8 cellular contexts compared by ENCODE assay signal in the genomic region with DNA sequence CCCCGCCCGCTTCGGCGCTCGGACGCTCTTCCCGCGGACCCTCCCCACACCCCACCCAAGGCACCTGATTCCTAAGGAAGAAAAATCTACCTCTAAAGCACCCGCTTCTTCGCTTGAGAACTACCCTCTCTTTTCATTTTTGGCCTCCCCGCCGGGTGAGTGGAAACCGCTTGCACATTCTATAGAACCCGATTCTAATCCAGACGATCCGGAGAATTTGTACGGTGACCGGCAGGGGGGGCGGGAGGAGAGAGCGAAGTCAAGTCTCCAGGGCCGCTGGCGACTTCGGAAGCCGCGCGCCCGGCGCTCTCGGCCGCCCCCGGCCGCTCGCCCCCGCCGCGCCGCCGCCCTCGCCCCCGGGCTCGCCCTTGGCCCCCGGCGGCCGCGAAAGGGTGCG. TPM values are rescaled to one million over a fixed set of nuclear protein-coding genes. Genes with fewer than 3 reads are reported as not detected.
DNase-seq lines count a peak whose midpoint lies in the region; ATAC-seq and TF ChIP-seq lines count a peak whose summit lies in the region.

RBM24 (plus strand) TSS at position 262 of the 397 bp plus-strand sequence. CDS start 221 bp downstream, outside the sequence.

- H3K27me3 Mint-ChIP-seq in endothelial cell (ENCODE audit: unreplicated experiment) (peaks cover 10% of the 10 kb centered on the region), memory B cell (peaks cover 20% of the 10 kb centered on the region)

- H3K9me3 Mint-ChIP-seq in endothelial cell (ENCODE audit: unreplicated experiment), result no peaks in the 10 kb centered on the region
- H3K9me3 Mint-ChIP-seq in memory B cell, result no peaks in the 10 kb centered on the region

- H3K4me1 Mint-ChIP-seq in endothelial cell (ENCODE audit: unreplicated experiment) (peaks cover 11% of the 10 kb centered on the region), memory B cell (peaks cover 7% of the 10 kb centered on the region)

- ATAC-seq in memory B cell (ENCODE audit: low read depth) (no peak), HG02973 (IDR thresholded peaks at IDR 0.05; ENCODE audit: unreplicated experiment) (no peak)

- H3K27me3 ChIP-seq in BJ (ENCODE audit: control insufficient read depth, insufficient read depth, low read length), result no peaks in the 10 kb centered on the region

- TF ChIP-seq CTCF in BJ (IDR thresholded peaks at IDR 0.05; ENCODE audit: insufficient read depth, low read depth, low read length), result peak; percentile 59
- TF ChIP-seq CTCF in WI38 (IDR thresholded peaks at IDR 0.05; ENCODE audit: low read depth, low read length), result peak; percentile 29; the same call in 1 of the 2 replicates
- peak; percentile 46 for TF ChIP-seq CTCF in endothelial cell (IDR thresholded peaks at IDR 0.05; ENCODE audit: unreplicated experiment)

- H3K36me3 ChIP-seq in BJ (ENCODE audit: control insufficient read depth, insufficient read depth, low read length), result 0 out of 2 replicates have a peak, but pooled peaks cover 1% of the 10 kb centered on the region

- peak within 1 kb of the TSS; percentile 98 for H3K4me3 Mint-ChIP-seq in endothelial cell (ENCODE audit: unreplicated experiment)
- H3K4me3 Mint-ChIP-seq in memory B cell, result peak within 1 kb of the TSS; percentile 73

- H3K36me3 Mint-ChIP-seq in endothelial cell (ENCODE audit: low read depth, unreplicated experiment) (peaks cover 7% of the 10 kb centered on the region), memory B cell (no peaks in the 10 kb centered on the region)

- H3K4me3 ChIP-seq in BJ (ENCODE audit: low read depth, low read length), result peak within 1 kb of the TSS; percentile 84
- peak within 1 kb of the TSS; percentile 88 for H3K4me3 ChIP-seq in WI38 (ENCODE audit: low read depth, low read length)

- DNase-seq in BJ (ENCODE audit: low read depth) (no peak), HuH-7 (ENCODE audit: low spot score) (peak; percentile 63), endothelial cell (ENCODE audit: low spot score) (peak; percentile 75), memory B cell (ENCODE audit: low spot score in 2 of 2) (no peak), NCI-H187 treated with DMSO at 0.1 percent for 48 hours (lab: John Stamatoyannopoulos, UW) (no peak)
- peak; percentile 64 for DNase-seq in stimulated activated CD8-positive, alpha-beta memory T cell treated with anti-CD3 and anti-CD28 coated beads, Interleukin-4, amount 100 ng/mL, for 48 hours

- POLR2A ChIA-PET in BJ (lab: Charles Lee), result no interaction called here

- H3K27ac Mint-ChIP-seq in endothelial cell (ENCODE audit: unreplicated experiment), result peak within 1 kb of the TSS; percentile 91
- no peak within 1 kb of the TSS for H3K27ac Mint-ChIP-seq in memory B cell

- CTCF ChIA-PET in BJ (lab: Yijun Ruan, JAX), result interaction anchor here (1.2 to 1.5 kb wide), 4 partner anchors 15 to 303 kb away, joined by 3 to 5 read pairs (median 4); no protein-coding TSS in a partner anchor

RNA-seq across cellular contexts. Expression of gene RBM24, which starts in this region (rescaled TPM):
- 14.7 and 19.9 TPM in 2 replicates for polyA plus RNA-seq in BJ (2011; rRNA removed)
- 27.7 and 39.2 TPM in 2 replicates for polyA minus RNA-seq in BJ (2011; rRNA and poly(A)+ RNA removed)
- total RNA-seq in endothelial cell (ENCODE audit: unreplicated experiment), result 19.6 TPM

Comparison
In these comparisons a context has a peak if more than half of its experiments do, and no peak if none do; other contexts are left out.
1. DNase-seq: peak in HuH-7 (single experiment), endothelial cell (single experiment) and stimulated activated CD8-positive, alpha-beta memory T cell treated with anti-CD3 and anti-CD28 coated beads, Interleukin-4, amount 100 ng/mL, for 48 hours (single experiment); none in BJ (single experiment), memory B cell (0 of 2) and NCI-H187 treated with DMSO at 0.1 percent for 48 hours (single experiment).
2. Peak in every context shown above with its lines, with median percentiles within 50 percentile points of each other: CTCF ChIP-seq.